19 cellular contexts compared by ENCODE assay signal in the genomic region with DNA sequence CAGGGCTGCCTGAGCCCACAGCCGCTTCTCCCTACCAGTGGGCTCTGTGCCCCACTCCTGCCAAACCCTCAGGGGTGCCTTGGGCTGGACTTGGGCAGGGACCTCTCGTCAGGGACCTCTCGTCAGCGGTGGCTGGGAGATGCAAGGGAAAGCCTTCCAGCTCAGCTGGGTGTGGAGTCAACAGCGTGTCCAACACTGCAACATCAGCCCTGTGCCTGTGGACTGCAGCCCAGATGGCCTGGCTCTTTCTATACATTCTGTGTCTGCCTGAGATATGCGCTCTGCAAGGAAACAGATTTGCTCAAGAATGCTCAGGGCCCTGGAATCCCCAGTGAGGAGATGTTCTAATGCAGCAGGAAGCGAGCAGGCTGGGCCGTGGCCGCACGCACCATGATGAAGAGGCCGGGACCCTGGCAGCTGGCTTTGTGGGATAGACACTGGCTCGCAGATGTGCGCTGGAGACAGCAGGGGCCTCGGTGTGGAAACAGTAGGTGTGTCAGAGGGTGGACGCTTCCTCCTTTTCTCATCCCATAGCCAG.
A peak's percentile ranks its signal among the peaks of the same experiment; 100 is the strongest.
DNase-seq lines count a peak whose midpoint lies in the region; ATAC-seq and TF ChIP-seq lines count a peak whose summit lies in the region.
"Had no signal": no experiment of that assay in that cellular context is flagged by ENCODE, and none has a peak within 500 bp of the region (broad histone marks: within the 10 kb centered on the region; RNA-seq: fewer than 3 reads in every experiment).

No MANE protein-coding gene starts in this region.

- no peaks in the 10 kb centered on the region for H3K79me2 ChIP-seq in osteoblast (ENCODE audit: insufficient read depth, low read length)

- peak overlapping the region in 7 of 11 experiments; percentile 29 to 88 (median 79); a peak in 12 of 22 replicates for H3K27ac ChIP-seq in BLaER1 treated with 17β-estradiol and CSF1 and Interleukin-3, amounts not matched to agents 10 nM and 100 nM
- no peak overlapping the region for H3K27ac ChIP-seq in osteoblast (ENCODE audit: low read depth, low read length)
- H3K27ac ChIP-seq: SK-N-MC had no signal

- CTCF ChIA-PET in activated naive CD4-positive, alpha-beta T cell treated with anti-CD3 and anti-CD28 coated beads, Interleukin-2, amount 10 ng/mL, durations not matched to agents 7 days and 5 days (lab: Charles Lee), result no interaction called here

- H3K9me3 ChIP-seq in BLaER1 treated with 17β-estradiol and CSF1 and Interleukin-3, amounts not matched to agents 10 nM and 100 nM (replicated peaks in 1 of 11), result no peaks in the 10 kb centered on the region
- H3K9me3 ChIP-seq in osteoblast (ENCODE audit: low read depth, low read length), result no peaks in the 10 kb centered on the region

- H3K36me3 ChIP-seq in BLaER1 treated with 17β-estradiol and CSF1 and Interleukin-3, amounts not matched to agents 10 nM and 100 nM, result no peaks in the 10 kb centered on the region
- H3K36me3 ChIP-seq in osteoblast (ENCODE audit: insufficient read depth, low read length), result no peaks in the 10 kb centered on the region

- peaks cover 37 to 95% (median 93%) of the 10 kb centered on the region in 10 experiments for H3K4me1 ChIP-seq in BLaER1 treated with 17β-estradiol and CSF1 and Interleukin-3, amounts not matched to agents 10 nM and 100 nM
- peaks cover 20% of the 10 kb centered on the region for H3K4me1 ChIP-seq in osteoblast (ENCODE audit: insufficient read depth, low read length)

- H4K20me1 ChIP-seq in BLaER1 treated with 17β-estradiol and CSF1 and Interleukin-3, amounts not matched to agents 10 nM and 100 nM, result peaks cover 0 to 22% (median 0%) of the 10 kb centered on the region in 11 experiments; a peak in 2 of 22 replicates
- no peaks in the 10 kb centered on the region for H4K20me1 ChIP-seq in osteoblast (ENCODE audit: insufficient read depth, low read length)

- H3K36me3 Mint-ChIP-seq in glutamatergic neuron (ENCODE audit: unreplicated experiment), result no peaks in the 10 kb centered on the region
- H3K36me3 Mint-ChIP-seq in activated naive CD4-positive, alpha-beta T cell treated with anti-CD3 and anti-CD28 coated beads, Interleukin-2, amount 10 ng/mL, durations not matched to agents 7 days and 5 days, result no peaks in the 10 kb centered on the region
- H3K36me3 Mint-ChIP-seq: activated naive CD8-positive, alpha-beta T cell treated with anti-CD3 and anti-CD28 coated beads, Interleukin-2, amount 10 ng/mL, durations not matched to agents 7 days and 5 days; CD8-positive, alpha-beta memory T cell; natural killer cell had no signal

- peak overlapping the region in 10 of 11 experiments; percentile 1 to 98 (median 96); a peak in 18 of 22 replicates for H3K4me2 ChIP-seq in BLaER1 treated with 17β-estradiol and CSF1 and Interleukin-3, amounts not matched to agents 10 nM and 100 nM
- H3K4me2 ChIP-seq in osteoblast (ENCODE audit: insufficient read depth, low read length), result no peak overlapping the region

- DNase-seq in astrocyte of the spinal cord (ENCODE audit: low read depth, low spot score) (peak; percentile 45), glutamatergic neuron (peak; percentile 43), osteoblast (ENCODE audit: insufficient read length, low spot score, missing footprints) (peak; percentile 34), LoVo (ENCODE audit: low spot score) (no peak), amniotic stem cell (lab: John Stamatoyannopoulos, UW) (no peak)
- no peak for DNase-seq in activated naive CD4-positive, alpha-beta T cell treated with anti-CD3 and anti-CD28 coated beads, Interleukin-2, amount 10 ng/mL, durations not matched to agents 7 days and 5 days
- DNase-seq: activated B cell treated with CpG ODN at 0.5 μM for 24 hours; activated CD8-positive, alpha-beta T cell treated with anti-CD3 and anti-CD28 coated beads for 36 hours; activated naive CD8-positive, alpha-beta T cell treated with anti-CD3 and anti-CD28 coated beads, Interleukin-2, amount 10 ng/mL, durations not matched to agents 7 days and 5 days; CD8-positive, alpha-beta memory T cell; KBM-7; natural killer cell; NCI-H187 treated with DMSO at 0.1 percent for 48 hours; NCI-H226; NCI-H82; substantia nigra had no signal

- H3K9ac ChIP-seq in BLaER1 treated with 17β-estradiol and CSF1 and Interleukin-3, amounts not matched to agents 10 nM and 100 nM, result peak overlapping the region in 6 of 11 experiments; percentile 23 to 80 (median 70); a peak in 10 of 22 replicates

- H3K4me3 ChIP-seq in BLaER1 treated with 17β-estradiol and CSF1 and Interleukin-3, amounts not matched to agents 10 nM and 100 nM, result no peak overlapping the region
- H3K4me3 ChIP-seq in astrocyte of the spinal cord (ENCODE audit: low read depth, low read length) (no peak overlapping the region), osteoblast (ENCODE audit: insufficient read depth, low read length) (no peak overlapping the region)
- H3K4me3 ChIP-seq: SK-N-MC had no signal

- H3K4me3 Mint-ChIP-seq in glutamatergic neuron (ENCODE audit: unreplicated experiment), result no peak overlapping the region
- no peak overlapping the region for H3K4me3 Mint-ChIP-seq in activated naive CD4-positive, alpha-beta T cell treated with anti-CD3 and anti-CD28 coated beads, Interleukin-2, amount 10 ng/mL, durations not matched to agents 7 days and 5 days
- H3K4me3 Mint-ChIP-seq: activated B cell treated with CpG ODN at 0.5 μM for 24 hours; activated CD8-positive, alpha-beta T cell treated with anti-CD3 and anti-CD28 coated beads for 36 hours; activated naive CD8-positive, alpha-beta T cell treated with anti-CD3 and anti-CD28 coated beads, Interleukin-2, amount 10 ng/mL, durations not matched to agents 7 days and 5 days; CD8-positive, alpha-beta memory T cell; natural killer cell had no signal

- peak overlapping the region; percentile 68 for H3K27ac Mint-ChIP-seq in glutamatergic neuron (ENCODE audit: unreplicated experiment)
- H3K27ac Mint-ChIP-seq in activated naive CD4-positive, alpha-beta T cell treated with anti-CD3 and anti-CD28 coated beads, Interleukin-2, amount 10 ng/mL, durations not matched to agents 7 days and 5 days, result no peak overlapping the region
- H3K27ac Mint-ChIP-seq: activated B cell treated with CpG ODN at 0.5 μM for 24 hours; activated CD8-positive, alpha-beta T cell treated with anti-CD3 and anti-CD28 coated beads for 36 hours; activated naive CD8-positive, alpha-beta T cell treated with anti-CD3 and anti-CD28 coated beads, Interleukin-2, amount 10 ng/mL, durations not matched to agents 7 days and 5 days; natural killer cell had no signal

- TF ChIP-seq CTCF in astrocyte of the spinal cord (IDR thresholded peaks at IDR 0.05; ENCODE audit: low read depth, low read length) (no peak), glutamatergic neuron (IDR thresholded peaks at IDR 0.05; ENCODE audit: partially characterized antibody, unreplicated experiment) (no peak), osteoblast (IDR thresholded peaks at IDR 0.05; ENCODE audit: extremely low read depth, low read depth, low read length) (no peak)

- peaks cover 0 to 53% (median 0%) of the 10 kb centered on the region in 11 experiments; a peak in 4 of 22 replicates for H3K27me3 ChIP-seq in BLaER1 treated with 17β-estradiol and CSF1 and Interleukin-3, amounts not matched to agents 10 nM and 100 nM
- H3K27me3 ChIP-seq in osteoblast (ENCODE audit: insufficient read depth, low read length), result no peaks in the 10 kb centered on the region

- ATAC-seq in GM21786 (IDR thresholded peaks at IDR 0.05; ENCODE audit: unreplicated experiment), result no peak
- ATAC-seq: activated CD8-positive, alpha-beta T cell treated with anti-CD3 and anti-CD28 coated beads for 36 hours; natural killer cell had no signal

- H2AFZ ChIP-seq in osteoblast (ENCODE audit: low read length), result no peak overlapping the region

- H3K9me3 Mint-ChIP-seq in glutamatergic neuron (ENCODE audit: unreplicated experiment), result no peaks in the 10 kb centered on the region
- no peaks in the 10 kb centered on the region for H3K9me3 Mint-ChIP-seq in activated naive CD4-positive, alpha-beta T cell treated with anti-CD3 and anti-CD28 coated beads, Interleukin-2, amount 10 ng/mL, durations not matched to agents 7 days and 5 days
- H3K9me3 Mint-ChIP-seq: activated B cell treated with CpG ODN at 0.5 μM for 24 hours; activated CD8-positive, alpha-beta T cell treated with anti-CD3 and anti-CD28 coated beads for 36 hours; activated naive CD8-positive, alpha-beta T cell treated with anti-CD3 and anti-CD28 coated beads, Interleukin-2, amount 10 ng/mL, durations not matched to agents 7 days and 5 days; natural killer cell had no signal

- peaks cover 6% of the 10 kb centered on the region for H3K27me3 Mint-ChIP-seq in glutamatergic neuron (ENCODE audit: unreplicated experiment)
- H3K27me3 Mint-ChIP-seq in activated naive CD4-positive, alpha-beta T cell treated with anti-CD3 and anti-CD28 coated beads, Interleukin-2, amount 10 ng/mL, durations not matched to agents 7 days and 5 days, result peaks cover 24% of the 10 kb centered on the region

- peaks cover 20% of the 10 kb centered on the region for H3K4me1 Mint-ChIP-seq in glutamatergic neuron (ENCODE audit: low read depth, unreplicated experiment)
- peaks cover 7% of the 10 kb centered on the region for H3K4me1 Mint-ChIP-seq in activated naive CD4-positive, alpha-beta T cell treated with anti-CD3 and anti-CD28 coated beads, Interleukin-2, amount 10 ng/mL, durations not matched to agents 7 days and 5 days
- H3K4me1 Mint-ChIP-seq: activated B cell treated with CpG ODN at 0.5 μM for 24 hours had no signal

- in situ Hi-C loops in astrocyte of the spinal cord (cut with HindIII; ENCODE audit: low sequenced_read_pairs), result no loop called here

Comparison
In these comparisons a context has a peak if more than half of its experiments do, and no peak if none do; other contexts are left out.
1. DNase-seq: peak in astrocyte of the spinal cord (single experiment), glutamatergic neuron (single experiment) and osteoblast (single experiment); none in LoVo (single experiment), activated naive CD4-positive, alpha-beta T cell treated with anti-CD3 and anti-CD28 coated beads, Interleukin-2, amount 10 ng/mL, durations not matched to agents 7 days and 5 days (single experiment) and amniotic stem cell (single experiment).